ENCODE assay signal across 22 cellular contexts in the genomic region with DNA sequence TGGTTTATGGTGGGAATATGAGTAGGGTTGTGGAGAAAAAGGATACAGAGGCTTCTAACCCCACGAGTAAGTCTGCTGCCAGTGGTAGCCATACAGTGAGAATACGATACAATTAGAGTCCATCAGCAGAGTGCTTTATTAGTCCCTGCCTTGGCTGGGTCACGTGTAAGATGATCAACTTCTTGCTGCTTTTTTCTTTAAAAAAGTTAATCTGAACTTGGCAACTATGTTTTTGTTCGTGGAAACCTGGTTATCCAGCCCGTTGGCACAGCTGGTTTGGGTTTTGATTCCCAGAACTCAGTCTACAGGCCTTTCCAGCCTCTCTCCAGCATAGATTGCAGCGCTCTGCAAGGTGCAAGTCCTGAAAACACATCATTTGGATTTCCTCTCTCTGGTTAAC.
"Had no signal": no experiment of that assay in that cellular context is flagged by ENCODE, and none has a peak within 500 bp of the region (broad histone marks: within the 10 kb centered on the region; RNA-seq: fewer than 3 reads in every experiment).

No MANE protein-coding gene starts in this region.

- FAIRE-seq: endometrium, frontal cortex, keratinocyte, urothelium cell line had no signal

- H3K4me3 Mint-ChIP-seq: effector memory CD8-positive, alpha-beta T cell; naive thymus-derived CD8-positive, alpha-beta T cell; nephron progenitor cell; stimulated activated naive B cell treated with anti-CD40 and anti-IgM and Interleukin-4, amounts not matched to agents 10 μg/mL and 1 μg/mL and 100 μg/mL, for 72 hours; stimulated activated naive CD8-positive, alpha-beta T cell treated with anti-CD3 and anti-CD28 coated beads, Interleukin-15, Interleukin-2, amounts not matched to agents 100 ng/mL and 50 ng/mL, for 24 hours had no signal

- H3K36me3 ChIP-seq: lower lobe of right lung, ovary, spleen, thoracic aorta, tibial nerve, upper lobe of left lung had no signal

- H3K4me1 Mint-ChIP-seq: nephron progenitor cell had no signal

- H3K4me3 ChIP-seq: lower lobe of right lung, ovary, psoas muscle, skin epidermis, spleen, thoracic aorta, tibial nerve, upper lobe of left lung had no signal

- H3K27ac ChIP-seq: lower lobe of right lung, ovary, psoas muscle, skin epidermis, spleen, thoracic aorta, tibial nerve, upper lobe of left lung had no signal

- DNase-seq: cortex of kidney; effector memory CD8-positive, alpha-beta T cell; erythroblast; left ventricle myocardium superior; lower lobe of right lung; naive thymus-derived CD8-positive, alpha-beta T cell; nephron progenitor cell; occipital lobe; ovary; posterior cingulate gyrus; psoas muscle; spleen; stimulated activated naive B cell treated with anti-CD40 and anti-IgM and Interleukin-4, amounts not matched to agents 10 μg/mL and 1 μg/mL and 100 μg/mL, for 72 hours; upper lobe of left lung had no signal

- H3K36me3 Mint-ChIP-seq: naive thymus-derived CD8-positive, alpha-beta T cell; stimulated activated naive B cell treated with anti-CD40 and anti-IgM and Interleukin-4, amounts not matched to agents 10 μg/mL and 1 μg/mL and 100 μg/mL, for 72 hours had no signal

- H3K27ac Mint-ChIP-seq: effector memory CD8-positive, alpha-beta T cell; naive thymus-derived CD8-positive, alpha-beta T cell; nephron progenitor cell; stimulated activated naive B cell treated with anti-CD40 and anti-IgM and Interleukin-4, amounts not matched to agents 10 μg/mL and 1 μg/mL and 100 μg/mL, for 72 hours; stimulated activated naive CD8-positive, alpha-beta T cell treated with anti-CD3 and anti-CD28 coated beads, Interleukin-15, Interleukin-2, amounts not matched to agents 100 ng/mL and 50 ng/mL, for 24 hours had no signal

- H3K27me3 ChIP-seq: ovary, spleen, tibial nerve, upper lobe of left lung had no signal

- ATAC-seq: effector memory CD8-positive, alpha-beta T cell; left ventricle myocardium superior; lower lobe of right lung; naive thymus-derived CD8-positive, alpha-beta T cell; psoas muscle; stimulated activated naive B cell treated with anti-CD40 and anti-IgM and Interleukin-4, amounts not matched to agents 10 μg/mL and 1 μg/mL and 100 μg/mL, for 72 hours had no signal

- H3K9me3 ChIP-seq: lower lobe of right lung, ovary, psoas muscle, spleen, thoracic aorta, upper lobe of left lung had no signal

- H3K4me1 ChIP-seq: lower lobe of right lung, psoas muscle, tibial nerve, upper lobe of left lung had no signal

- H3K9me3 Mint-ChIP-seq: effector memory CD8-positive, alpha-beta T cell; stimulated activated naive B cell treated with anti-CD40 and anti-IgM and Interleukin-4, amounts not matched to agents 10 μg/mL and 1 μg/mL and 100 μg/mL, for 72 hours; stimulated activated naive CD8-positive, alpha-beta T cell treated with anti-CD3 and anti-CD28 coated beads, Interleukin-15, Interleukin-2, amounts not matched to agents 100 ng/mL and 50 ng/mL, for 24 hours had no signal
